In the genomic region with DNA sequence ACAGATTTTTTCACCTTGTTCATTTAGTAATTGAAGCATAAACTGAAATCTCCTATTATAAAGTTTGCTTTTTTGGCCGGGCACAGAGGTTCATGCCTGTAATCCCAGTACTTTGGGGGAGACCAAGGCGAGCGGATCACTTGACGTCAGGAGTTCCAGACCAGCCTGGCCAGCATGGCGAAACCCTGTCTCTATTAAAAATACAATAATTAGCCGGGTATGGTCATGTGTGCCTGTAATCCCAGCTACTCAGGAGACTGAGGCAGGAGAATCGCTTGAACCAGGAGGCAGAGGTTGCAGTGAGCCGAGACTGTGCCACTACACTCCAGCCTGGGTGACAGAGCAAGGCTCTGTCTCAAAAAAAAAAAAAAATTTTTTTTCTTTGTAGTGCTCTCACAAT, we compare ENCODE assay signal across 8 cellular contexts. TPM values are rescaled to one million over a fixed set of nuclear protein-coding genes. Genes with fewer than 3 reads are reported as not detected.
DNase-seq lines count a peak whose midpoint lies in the region; ATAC-seq and TF ChIP-seq lines count a peak whose summit lies in the region.
"Not testable (repeated sequence)": the region's sequence is repeated elsewhere in the genome, so short reads cannot be mapped to it uniquely, and the experiment has no call there.

No MANE protein-coding gene starts in this region.

- peaks cover 46 to 83% (median 52%) of the 10 kb centered on the region in 4 donors for H3K4me1 Mint-ChIP-seq in CD4-positive, alpha-beta memory T cell
- H3K4me1 Mint-ChIP-seq in activated CD4-positive, alpha-beta T cell treated with anti-CD3 and anti-CD28 coated beads, Interleukin-2, amount 10 ng/mL, durations not matched to agents 7 days and 5 days, result peaks cover 56% of the 10 kb centered on the region

- peak overlapping the region; percentile 87 to 95 (median 93) for H3K27ac Mint-ChIP-seq in CD4-positive, alpha-beta memory T cell
- peak overlapping the region; percentile 100 for H3K27ac Mint-ChIP-seq in activated CD4-positive, alpha-beta T cell treated with anti-CD3 and anti-CD28 coated beads, Interleukin-2, amount 10 ng/mL, durations not matched to agents 7 days and 5 days

- DNase-seq in CD4-positive, alpha-beta memory T cell; ascending aorta (ENCODE audit: low spot score in 2 of 2); esophagus muscularis mucosa (ENCODE audit: extremely low spot score); lower lobe of right lung; retinal pigment epithelial cell (ENCODE audit: low read depth); thyroid gland: not testable (repeated sequence)
- DNase-seq in MG63, result peak; percentile 6
- peak; percentile 22 for DNase-seq in activated CD4-positive, alpha-beta T cell treated with anti-CD3 and anti-CD28 coated beads, Interleukin-2, amount 10 ng/mL, durations not matched to agents 7 days and 5 days

- CTCF ChIA-PET in CD4-positive, alpha-beta memory T cell (lab: Charles Lee; ENCODE audit: partially characterized antibody), result interaction anchor here (0.7 to 3.4 kb wide), 6 partner anchors 13 to 224 kb away, joined by 3 to 18 read pairs (median 4); no protein-coding TSS in a partner anchor
- CTCF ChIA-PET in activated CD4-positive, alpha-beta T cell treated with anti-CD3 and anti-CD28 coated beads, Interleukin-2, amount 10 ng/mL, durations not matched to agents 7 days and 5 days (lab: Charles Lee), result interaction anchor here (1.5 kb wide), 1 partner anchor 62 kb away, joined by 3 read pairs; no protein-coding TSS in a partner anchor

- TF ChIP-seq POLR2A in esophagus muscularis mucosa (IDR thresholded peaks at IDR 0.05; ENCODE audit: low read depth); thyroid gland (IDR thresholded peaks at IDR 0.05): not testable (repeated sequence)

- not testable (repeated sequence) for ATAC-seq in lower lobe of right lung

- TF ChIP-seq EP300 in esophagus muscularis mucosa (IDR thresholded peaks at IDR 0.05), result not testable (repeated sequence)

- H3K4me1 ChIP-seq in CD4-positive, alpha-beta memory T cell (ENCODE audit: insufficient read depth, low read length), result peaks cover 48% of the 10 kb centered on the region
- H3K4me1 ChIP-seq in ascending aorta, thyroid gland: not testable (repeated sequence)
- H3K4me1 ChIP-seq in esophagus muscularis mucosa (peaks cover 14 to 28% (median 17%) of the 10 kb centered on the region in 4 donors), lower lobe of right lung (peaks cover 66% of the 10 kb centered on the region)

- not testable (repeated sequence) for H3K9me3 ChIP-seq in CD4-positive, alpha-beta memory T cell (ENCODE audit: control insufficient read depth in 1 of 2, low read length in 2 of 2); MG63; ascending aorta; esophagus muscularis mucosa; lower lobe of right lung; thyroid gland

- TF ChIP-seq CTCF in ascending aorta (IDR thresholded peaks at IDR 0.05); esophagus muscularis mucosa (IDR thresholded peaks at IDR 0.05); lower lobe of right lung (IDR thresholded peaks at IDR 0.05); retinal pigment epithelial cell (conservative IDR thresholded peaks at IDR 0.05; ENCODE audit: low read depth, low read length); thyroid gland (IDR thresholded peaks at IDR 0.05): not testable (repeated sequence)

- peak overlapping the region; percentile 89 to 99 (median 97) for H3K4me3 Mint-ChIP-seq in CD4-positive, alpha-beta memory T cell
- peak overlapping the region; percentile 99 for H3K4me3 Mint-ChIP-seq in activated CD4-positive, alpha-beta T cell treated with anti-CD3 and anti-CD28 coated beads, Interleukin-2, amount 10 ng/mL, durations not matched to agents 7 days and 5 days

- H3K9me3 Mint-ChIP-seq in CD4-positive, alpha-beta memory T cell; activated CD4-positive, alpha-beta T cell treated with anti-CD3 and anti-CD28 coated beads, Interleukin-2, amount 10 ng/mL, durations not matched to agents 7 days and 5 days: not testable (repeated sequence)

- peak overlapping the region; percentile 88 for H3K27ac ChIP-seq in CD4-positive, alpha-beta memory T cell (ENCODE audit: low read depth, low read length)
- H3K27ac ChIP-seq in ascending aorta (peak overlapping the region; percentile 68 to 78), esophagus muscularis mucosa (replicated peaks in 1 of 4) (peak overlapping the region; percentile 72 to 81 (median 76)), lower lobe of right lung (peak overlapping the region; percentile 80), thyroid gland (peak overlapping the region; percentile 34 to 85 (median 82))

- not testable (repeated sequence) for H3K27me3 ChIP-seq in CD4-positive, alpha-beta memory T cell (ENCODE audit: insufficient read depth, low read length); MG63; ascending aorta; esophagus muscularis mucosa; lower lobe of right lung (ENCODE audit: low read depth); thyroid gland

- POLR2A ChIA-PET in CD4-positive, alpha-beta memory T cell (lab: Charles Lee; ENCODE audit: partially characterized antibody), result interaction anchor here (2.3 to 3.7 kb wide), 3 partner anchors 13 to 66 kb away, joined by 9 to 39 read pairs (median 27); a partner anchor contains a TSS
- POLR2A ChIA-PET in activated CD4-positive, alpha-beta T cell treated with anti-CD3 and anti-CD28 coated beads, Interleukin-2, amount 10 ng/mL, durations not matched to agents 7 days and 5 days (lab: Charles Lee), result interaction anchor here (3.0 kb wide), 1 partner anchor 65 kb away, joined by 35 read pairs; a partner anchor contains a TSS

- not testable (repeated sequence) for H3K27me3 Mint-ChIP-seq in CD4-positive, alpha-beta memory T cell; activated CD4-positive, alpha-beta T cell treated with anti-CD3 and anti-CD28 coated beads, Interleukin-2, amount 10 ng/mL, durations not matched to agents 7 days and 5 days

- H3K36me3 ChIP-seq in CD4-positive, alpha-beta memory T cell (ENCODE audit: insufficient read depth, low read length); esophagus muscularis mucosa; thyroid gland: not testable (repeated sequence)
- H3K36me3 ChIP-seq in MG63 (peaks cover 27% of the 10 kb centered on the region), ascending aorta (peaks cover 7 to 14% of the 10 kb centered on the region in 2 donors), lower lobe of right lung (peaks cover 15% of the 10 kb centered on the region)

- H3K4me3 ChIP-seq in CD4-positive, alpha-beta memory T cell (ENCODE audit: low read length in 2 of 2), result peak overlapping the region; percentile 54 to 97
- H3K4me3 ChIP-seq in MG63, result peak overlapping the region; percentile 66
- H3K4me3 ChIP-seq in ascending aorta, result peak overlapping the region; percentile 62 to 66
- H3K4me3 ChIP-seq in esophagus muscularis mucosa, result peak overlapping the region; percentile 47 to 63 (median 52)
- H3K4me3 ChIP-seq in lower lobe of right lung, result peak overlapping the region; percentile 69
- H3K4me3 ChIP-seq in retinal pigment epithelial cell (ENCODE audit: low read length), result peak overlapping the region; percentile 37
- peak overlapping the region in 2 of 3 donors; percentile 8 to 33 for H3K4me3 ChIP-seq in thyroid gland (replicated peaks in 1 of 3)

- intact Hi-C loops in CD4-positive, alpha-beta memory T cell (cut with micrococcal nuclease), result loop anchor here (5.0 kb wide), 1 partner anchor 46 kb away; no protein-coding TSS in a partner anchor
- intact Hi-C loops in ascending aorta (cut with DNase I); esophagus muscularis mucosa (cut with DNase I); lower lobe of right lung (cut with DNase I); thyroid gland (cut with DNase I): not testable (repeated sequence)

- WGBS in esophagus muscularis mucosa, result 74% methylated on average over 8 of the region's 8 CpGs
- WGBS in thyroid gland, 2 donors, result 55 to 73% methylated on average over 8 of the region's 8 CpGs

- peaks cover 28 to 39% of the 10 kb centered on the region in 2 donors for H3K36me3 Mint-ChIP-seq in CD4-positive, alpha-beta memory T cell
- H3K36me3 Mint-ChIP-seq in activated CD4-positive, alpha-beta T cell treated with anti-CD3 and anti-CD28 coated beads, Interleukin-2, amount 10 ng/mL, durations not matched to agents 7 days and 5 days (ENCODE audit: low read depth), result peaks cover 61% of the 10 kb centered on the region

RNA-seq across cellular contexts. Expression of a gene that starts 1.3 kb away (rescaled TPM):
- 100 to 1,000 TPM; 160 to 162 TPM for total RNA-seq in CD4-positive, alpha-beta memory T cell
- 100 to 1,000 TPM in 1 of 2 donors, 10 to 100 TPM in 1; 53.2 to 131 TPM for polyA plus RNA-seq in CD4-positive, alpha-beta memory T cell
- 33.8 and 35.7 TPM in 2 replicates for total RNA-seq in MG63 (2014; rRNA removed; shearing (Covaris generic); ENCODE audit: low replicate concordance)
- total RNA-seq in activated CD4-positive, alpha-beta T cell treated with anti-CD3 and anti-CD28 coated beads, Interleukin-2, amount 10 ng/mL, durations not matched to agents 7 days and 5 days, result 100 to 1,000 TPM; 300 to 342 TPM
- total RNA-seq in ascending aorta (61.2 TPM), esophagus muscularis mucosa (100 to 1,000 TPM in 1 of 4 donors, 10 to 100 TPM in 3; 25.7 to 101 (median 35.3) TPM), lower lobe of right lung (102 TPM), thyroid gland (100 to 1,000 TPM in 1 of 4 donors, 10 to 100 TPM in 3; 29.8 to 110 (median 49.5) TPM)

Comparison
In these comparisons a context has a peak if more than half of its experiments do, and no peak if none do; other contexts are left out.
1. H3K4me3 ChIP-seq: peak in every context shown above with its lines; median percentile 76 in CD4-positive, alpha-beta memory T cell; 69 in lower lobe of right lung; 66 in MG63; 64 in ascending aorta; 52 in esophagus muscularis mucosa; 37 in retinal pigment epithelial cell; 20 in thyroid gland.